Comparison of ENCODE assay signal across 11 cellular contexts in the genomic region with DNA sequence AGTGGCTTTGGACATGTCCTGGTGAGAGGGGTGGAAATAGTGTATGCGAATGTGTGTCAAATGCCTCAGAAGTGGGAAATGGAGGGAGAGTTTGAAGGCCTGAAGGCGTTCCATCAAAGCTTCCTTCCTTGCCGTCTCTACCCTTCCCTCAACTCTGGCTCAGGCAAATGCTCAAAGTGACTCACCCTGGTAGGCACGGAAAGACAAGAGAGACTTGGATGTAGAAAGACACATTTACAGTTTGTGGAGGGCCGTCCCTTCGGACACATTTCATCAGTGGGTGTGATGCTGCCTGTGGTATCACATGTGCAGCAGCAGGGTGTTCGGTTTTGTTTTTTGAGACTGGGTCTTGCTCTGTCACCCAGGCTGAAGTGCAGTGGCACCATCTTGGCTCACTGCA. TPM values are rescaled to one million over a fixed set of nuclear protein-coding genes. Genes with fewer than 3 reads are reported as not detected.
DNase-seq lines count a peak whose midpoint lies in the region; ATAC-seq lines count a peak whose summit lies in the region.
"Had no signal": no experiment of that assay in that cellular context is flagged by ENCODE, and none has a peak within 500 bp of the region (broad histone marks: within the 10 kb centered on the region; RNA-seq: fewer than 3 reads in every experiment).

No MANE protein-coding gene starts in this region.

- CTCF ChIA-PET in CD4-positive, alpha-beta memory T cell (lab: Charles Lee; ENCODE audit: partially characterized antibody) = interaction anchor here (1.0 to 1.7 kb wide), 4 partner anchors 12 to 36 kb away, joined by 3 to 10 read pairs (median 7); partner anchors contain the start of gene CHST11

- ATAC-seq in naive thymus-derived CD8-positive, alpha-beta T cell = no peak
- ATAC-seq in GM21528 (IDR thresholded peaks at IDR 0.05; ENCODE audit: low FRiP score, unreplicated experiment) = no peak

- peak overlapping the region in 8 of 11 experiments; percentile 43 to 73 (median 64); a peak in 16 of 22 replicates for H3K27ac ChIP-seq in BLaER1 treated with 17β-estradiol and CSF1 and Interleukin-3, amounts not matched to agents 10 nM and 100 nM
- H3K27ac ChIP-seq in CD4-positive, alpha-beta memory T cell (ENCODE audit: low read depth, low read length) = peak overlapping the region; percentile 50

- POLR2A ChIA-PET in CD4-positive, alpha-beta memory T cell (lab: Charles Lee; ENCODE audit: partially characterized antibody) = interaction anchor here (0.7 to 6.1 kb wide), 10 partner anchors 8 to 227 kb away, joined by 3 to 71 read pairs (median 7); partner anchors contain the start of gene CHST11
- POLR2A ChIA-PET in naive thymus-derived CD8-positive, alpha-beta T cell (lab: Charles Lee) = interaction anchor here (1.1 to 1.7 kb wide), 2 partner anchors 13 to 16 kb away, joined by 4 read pairs; no protein-coding TSS in a partner anchor

- peak overlapping the region in 7 of 8 donors; percentile 75 to 94 (median 86) for H3K4me3 Mint-ChIP-seq in CD4-positive, alpha-beta memory T cell
- H3K4me3 Mint-ChIP-seq in activated T-helper 2 cell treated with anti-CD3 and anti-CD28 coated beads, Interferon-gamma antibody, Interleukin-2, Interleukin-4, amounts not matched to agents 10 μg/mL and 5 μg/mL and 100 μg/mL, durations not matched to agents 14 hours and 24 hours and 36 hours (ENCODE audit: low read depth) = no peak overlapping the region
- peak overlapping the region in 6 of 10 donors; percentile 2 to 54 (median 23) for H3K4me3 Mint-ChIP-seq in naive thymus-derived CD8-positive, alpha-beta T cell

- intact Hi-C loops in CD4-positive, alpha-beta memory T cell (cut with micrococcal nuclease) = loop anchor here (10.0 kb wide), 1 partner anchor 189 kb away; the partner anchor contains the start of gene EID3
- intact Hi-C loops in activated T-helper 2 cell treated with anti-CD3 and anti-CD28 coated beads, Interferon-gamma antibody, Interleukin-2, Interleukin-4, amounts not matched to agents 10 μg/mL and 5 μg/mL and 100 μg/mL, durations not matched to agents 14 hours and 24 hours and 36 hours (cut with micrococcal nuclease) = loop anchor here (10.0 kb wide), 1 partner anchor 561 kb away; no protein-coding TSS in a partner anchor

- H3K9me3 ChIP-seq in BLaER1 treated with 17β-estradiol and CSF1 and Interleukin-3, amounts not matched to agents 10 nM and 100 nM (replicated peaks in 1 of 11) = no peaks in the 10 kb centered on the region
- H3K9me3 ChIP-seq in CD4-positive, alpha-beta memory T cell (ENCODE audit: control insufficient read depth in 1 of 2, low read length in 2 of 2) = no peaks in the 10 kb centered on the region
- H3K9me3 ChIP-seq: MG63, thoracic aorta had no signal

- DNase-seq in CD4-positive, alpha-beta memory T cell = no peak
- no peak for DNase-seq in activated T-helper 2 cell treated with anti-CD3 and anti-CD28 coated beads, Interferon-gamma antibody, Interleukin-2, Interleukin-4, amounts not matched to agents 10 μg/mL and 5 μg/mL and 100 μg/mL, durations not matched to agents 14 hours and 24 hours and 36 hours (ENCODE audit: low spot score)
- DNase-seq in naive thymus-derived CD8-positive, alpha-beta T cell = no peak
- DNase-seq in anterior cingulate cortex (lab: John Stamatoyannopoulos, UW) (no peak), SW 1271 (lab: John Stamatoyannopoulos, UW) (no peak)
- DNase-seq: kidney, MG63, NCI-H2107 had no signal

- peaks cover 35 to 99% (median 79%) of the 10 kb centered on the region in 11 experiments; a peak in 21 of 22 replicates for H4K20me1 ChIP-seq in BLaER1 treated with 17β-estradiol and CSF1 and Interleukin-3, amounts not matched to agents 10 nM and 100 nM

- H3K27ac Mint-ChIP-seq in CD4-positive, alpha-beta memory T cell = peak overlapping the region; percentile 88 to 99 (median 94)
- H3K27ac Mint-ChIP-seq in activated T-helper 2 cell treated with anti-CD3 and anti-CD28 coated beads, Interferon-gamma antibody, Interleukin-2, Interleukin-4, amounts not matched to agents 10 μg/mL and 5 μg/mL and 100 μg/mL, durations not matched to agents 14 hours and 24 hours and 36 hours = peak overlapping the region; percentile 51
- peak overlapping the region in 9 of 10 donors; percentile 40 to 97 (median 67) for H3K27ac Mint-ChIP-seq in naive thymus-derived CD8-positive, alpha-beta T cell

- peaks cover 73 to 94% (median 84%) of the 10 kb centered on the region in 4 donors for H3K4me1 Mint-ChIP-seq in CD4-positive, alpha-beta memory T cell
- H3K4me1 Mint-ChIP-seq in activated T-helper 2 cell treated with anti-CD3 and anti-CD28 coated beads, Interferon-gamma antibody, Interleukin-2, Interleukin-4, amounts not matched to agents 10 μg/mL and 5 μg/mL and 100 μg/mL, durations not matched to agents 14 hours and 24 hours and 36 hours (ENCODE audit: low read depth) = peaks cover 73% of the 10 kb centered on the region
- peaks cover 43 to 89% (median 79%) of the 10 kb centered on the region in 4 donors for H3K4me1 Mint-ChIP-seq in naive thymus-derived CD8-positive, alpha-beta T cell

- H3K4me2 ChIP-seq in BLaER1 treated with 17β-estradiol and CSF1 and Interleukin-3, amounts not matched to agents 10 nM and 100 nM = peak overlapping the region; percentile 51 to 87 (median 68)

- H3K36me3 ChIP-seq in BLaER1 treated with 17β-estradiol and CSF1 and Interleukin-3, amounts not matched to agents 10 nM and 100 nM = peaks cover 0 to 68% (median 35%) of the 10 kb centered on the region in 11 experiments; a peak in 17 of 22 replicates
- no peaks in the 10 kb centered on the region for H3K36me3 ChIP-seq in CD4-positive, alpha-beta memory T cell (ENCODE audit: insufficient read depth, low read length)
- H3K36me3 ChIP-seq: MG63, thoracic aorta had no signal

- no peak overlapping the region for H3K4me3 ChIP-seq in BLaER1 treated with 17β-estradiol and CSF1 and Interleukin-3, amounts not matched to agents 10 nM and 100 nM
- peak overlapping the region in 1 of 2 donors; percentile 32 for H3K4me3 ChIP-seq in CD4-positive, alpha-beta memory T cell (ENCODE audit: low read length in 2 of 2)
- H3K4me3 ChIP-seq: MG63 had no signal

- no peaks in the 10 kb centered on the region for H3K27me3 ChIP-seq in BLaER1 treated with 17β-estradiol and CSF1 and Interleukin-3, amounts not matched to agents 10 nM and 100 nM
- no peaks in the 10 kb centered on the region for H3K27me3 ChIP-seq in CD4-positive, alpha-beta memory T cell (ENCODE audit: insufficient read depth, low read length)
- H3K27me3 ChIP-seq: MG63 had no signal

- H3K9me3 Mint-ChIP-seq in CD4-positive, alpha-beta memory T cell = peaks cover 0 to 2% (median 0%) of the 10 kb centered on the region in 8 donors
- no peaks in the 10 kb centered on the region for H3K9me3 Mint-ChIP-seq in activated T-helper 2 cell treated with anti-CD3 and anti-CD28 coated beads, Interferon-gamma antibody, Interleukin-2, Interleukin-4, amounts not matched to agents 10 μg/mL and 5 μg/mL and 100 μg/mL, durations not matched to agents 14 hours and 24 hours and 36 hours
- H3K9me3 Mint-ChIP-seq in naive thymus-derived CD8-positive, alpha-beta T cell = no peaks in the 10 kb centered on the region

- peaks cover 83 to 100% (median 93%) of the 10 kb centered on the region in 10 experiments for H3K4me1 ChIP-seq in BLaER1 treated with 17β-estradiol and CSF1 and Interleukin-3, amounts not matched to agents 10 nM and 100 nM
- peaks cover 91% of the 10 kb centered on the region for H3K4me1 ChIP-seq in CD4-positive, alpha-beta memory T cell (ENCODE audit: insufficient read depth, low read length)

- H3K27me3 Mint-ChIP-seq in CD4-positive, alpha-beta memory T cell = no peaks in the 10 kb centered on the region
- H3K27me3 Mint-ChIP-seq in activated T-helper 2 cell treated with anti-CD3 and anti-CD28 coated beads, Interferon-gamma antibody, Interleukin-2, Interleukin-4, amounts not matched to agents 10 μg/mL and 5 μg/mL and 100 μg/mL, durations not matched to agents 14 hours and 24 hours and 36 hours (ENCODE audit: low read depth) = no peaks in the 10 kb centered on the region
- no peaks in the 10 kb centered on the region for H3K27me3 Mint-ChIP-seq in naive thymus-derived CD8-positive, alpha-beta T cell

- H3K36me3 Mint-ChIP-seq in CD4-positive, alpha-beta memory T cell = peaks cover 0 to 23% of the 10 kb centered on the region in 2 donors
- peaks cover 49% of the 10 kb centered on the region for H3K36me3 Mint-ChIP-seq in activated T-helper 2 cell treated with anti-CD3 and anti-CD28 coated beads, Interferon-gamma antibody, Interleukin-2, Interleukin-4, amounts not matched to agents 10 μg/mL and 5 μg/mL and 100 μg/mL, durations not matched to agents 14 hours and 24 hours and 36 hours (ENCODE audit: low read depth)
- H3K36me3 Mint-ChIP-seq in naive thymus-derived CD8-positive, alpha-beta T cell = no peaks in the 10 kb centered on the region

- peak overlapping the region in 1 of 11 experiments; percentile 64; a peak in 2 of 22 replicates for H3K9ac ChIP-seq in BLaER1 treated with 17β-estradiol and CSF1 and Interleukin-3, amounts not matched to agents 10 nM and 100 nM

RNA-seq across cellular contexts. Expression of gene CHST11, which starts 36.8 kb away (rescaled TPM):
- total RNA-seq in CD4-positive, alpha-beta memory T cell = 10 to 100 TPM; 55.1 to 55.8 TPM
- polyA plus RNA-seq in CD4-positive, alpha-beta memory T cell = 10 to 100 TPM; 63.8 to 64.6 TPM
- total RNA-seq in activated T-helper 2 cell treated with anti-CD3 and anti-CD28 coated beads, Interferon-gamma antibody, Interleukin-2, Interleukin-4, amounts not matched to agents 10 μg/mL and 5 μg/mL and 100 μg/mL, durations not matched to agents 14 hours and 24 hours and 36 hours = 41.0 and 50.6 TPM in 2 replicates
- total RNA-seq in naive thymus-derived CD8-positive, alpha-beta T cell = 10 to 100 TPM; 26.8 to 28.4 TPM
- 10 to 100 TPM; 23.1 to 35.6 (median 26.1) TPM for polyA plus RNA-seq in naive thymus-derived CD8-positive, alpha-beta T cell
